In the genomic region with DNA sequence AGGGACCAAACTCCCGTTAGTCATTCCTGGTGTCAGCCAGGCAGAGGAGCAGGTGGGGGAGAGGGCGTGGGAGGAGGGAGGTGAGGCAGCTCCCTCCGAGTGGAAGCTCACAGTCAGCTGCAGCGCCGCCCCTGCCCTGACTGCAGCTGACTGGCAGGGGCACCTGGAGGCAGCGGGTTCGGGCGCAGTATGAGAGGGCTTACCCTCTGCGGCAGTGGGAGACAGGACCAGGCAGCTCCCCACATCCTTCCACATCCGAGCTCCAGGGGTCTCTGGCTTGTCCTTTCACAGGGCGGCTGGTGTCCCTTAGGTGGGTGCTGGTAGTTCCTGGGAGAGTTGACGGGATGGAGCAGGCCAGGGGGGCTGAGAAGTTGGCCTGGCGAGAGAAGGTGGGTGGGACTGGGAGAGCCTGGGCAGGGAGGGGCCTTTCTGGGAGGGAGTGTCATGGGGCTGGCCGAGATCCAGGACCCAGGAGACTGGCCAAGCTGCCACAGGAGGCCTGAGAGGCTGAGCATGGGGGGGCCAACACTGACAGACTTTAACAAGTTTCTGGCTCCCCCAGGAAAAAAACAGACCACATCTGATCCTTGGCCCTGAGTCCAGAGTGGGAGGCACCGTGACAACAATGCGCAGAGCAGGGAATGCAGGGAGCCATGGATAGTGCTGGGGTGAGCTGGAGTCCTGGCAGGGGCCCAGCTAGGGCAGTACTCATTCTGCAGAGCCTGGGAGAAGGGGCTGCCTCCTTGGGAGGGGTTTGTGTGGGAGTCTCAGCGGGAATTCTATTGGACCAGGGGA, we compare ENCODE assay signal across 10 cellular contexts. TPM values are rescaled to one million over a fixed set of nuclear protein-coding genes. Genes with fewer than 3 reads are reported as not detected.
DNase-seq lines count a peak whose midpoint lies in the region; ATAC-seq and TF ChIP-seq lines count a peak whose summit lies in the region.
"Had no signal": no experiment of that assay in that cellular context is flagged by ENCODE, and none has a peak within 500 bp of the region (broad histone marks: within the 10 kb centered on the region; RNA-seq: fewer than 3 reads in every experiment).

No MANE protein-coding gene starts in this region.

- no peaks in the 10 kb centered on the region for H3F3A ChIP-seq in smooth muscle cell (ENCODE audit: low read depth)

- H3K36me3 Mint-ChIP-seq in IgD-negative memory B cell: no peaks in the 10 kb centered on the region
- H3K36me3 Mint-ChIP-seq in activated T-cell treated with anti-CD3 and anti-CD28 coated beads, Interleukin-2, amount 50 U/mL, for 24 hours (ENCODE audit: low read depth): peaks cover 78% of the 10 kb centered on the region

- H3K9ac ChIP-seq in smooth muscle cell (ENCODE audit: low read depth): no peak overlapping the region

- H3K4me1 ChIP-seq in heart right ventricle (peaks cover 44 to 99% (median 83%) of the 10 kb centered on the region in 9 donors), spleen (peaks cover 63 to 100% (median 99%) of the 10 kb centered on the region in 6 donors), smooth muscle cell (ENCODE audit: low read depth) (no peaks in the 10 kb centered on the region)

- WGBS in heart right ventricle, 2 donors: 56 to 58% methylated on average over 17 of the region's 17 CpGs
- 73 to 86% (median 84%) methylated on average over 14 to 17 of the region's 17 CpGs for WGBS in spleen, 5 donors
- WGBS in smooth muscle cell (ENCODE audit: low lambda C conversion rate): 83% methylated on average over 17 of the region's 17 CpGs

- H3K4me2 ChIP-seq in smooth muscle cell: no peak overlapping the region

- H3K4me1 Mint-ChIP-seq in IgD-negative memory B cell: peaks cover 38 to 72% (median 55%) of the 10 kb centered on the region in 3 donors
- peaks cover 93% of the 10 kb centered on the region for H3K4me1 Mint-ChIP-seq in activated T-cell treated with anti-CD3 and anti-CD28 coated beads, Interleukin-2, amount 50 U/mL, for 24 hours (ENCODE audit: low read depth)

- no peak for TF ChIP-seq CTCF in heart right ventricle (IDR thresholded peaks at IDR 0.05)
- no peak for TF ChIP-seq CTCF in spleen (IDR thresholded peaks at IDR 0.05 in 8 of 11, conservative IDR thresholded peaks at IDR 0.05 in 3 of 11)
- TF ChIP-seq CTCF in smooth muscle cell (IDR thresholded peaks at IDR 0.05; ENCODE audit: borderline replicate concordance, insufficient read depth, poor library complexity, severe bottlenecking): no peak

- DNase-seq in activated T-cell treated with anti-CD3 and anti-CD28 coated beads, Interleukin-2, amount 50 U/mL, for 24 hours: no peak
- peak; percentile 84 for DNase-seq in heart right ventricle
- peak; percentile 82 for DNase-seq in spleen
- DNase-seq in iPS-NIHi11 (ENCODE audit: low spot score): no peak
- DNase-seq in NCI-H2107 treated with DMSO at 0.1 percent for 48 hours (lab: John Stamatoyannopoulos, UW; ENCODE audit: unreplicated experiment): no peak
- no peak for DNase-seq in smooth muscle cell (lab: John Stamatoyannopoulos, UW; ENCODE audit: unreplicated experiment)

- peaks cover 1% of the 10 kb centered on the region for H3K27me3 Mint-ChIP-seq in IgD-negative memory B cell
- no peaks in the 10 kb centered on the region for H3K27me3 Mint-ChIP-seq in activated T-cell treated with anti-CD3 and anti-CD28 coated beads, Interleukin-2, amount 50 U/mL, for 24 hours

- ATAC-seq in heart right ventricle (peak; percentile 41 to 64 (median 52)), HG02840 (IDR thresholded peaks at IDR 0.05; ENCODE audit: low FRiP score, unreplicated experiment) (no peak)

- H3K9me3 Mint-ChIP-seq in IgD-negative memory B cell: no peaks in the 10 kb centered on the region
- H3K9me3 Mint-ChIP-seq in activated T-cell treated with anti-CD3 and anti-CD28 coated beads, Interleukin-2, amount 50 U/mL, for 24 hours: no peaks in the 10 kb centered on the region

- H3K4me3 ChIP-seq in heart right ventricle (no peak overlapping the region), spleen (peak overlapping the region in 1 of 8 donors; percentile 15), smooth muscle cell (no peak overlapping the region)
- H3K4me3 ChIP-seq: thoracic aorta had no signal

- intact Hi-C loops in heart right ventricle (cut with DNase I): loop anchor here in 5 of 10 donors (5.0 to 10.0 kb wide), 6 partner anchors 35 to 107 kb away; no protein-coding TSS in a partner anchor
- intact Hi-C loops in spleen (cut with DNase I; ENCODE audit: low total_unique reads): no loop called here

- H3K27ac ChIP-seq in heart right ventricle (peak overlapping the region in 9 of 10 donors; percentile 40 to 91 (median 69)), spleen (peak overlapping the region; percentile 50 to 96 (median 92)), smooth muscle cell (ENCODE audit: low read depth) (no peak overlapping the region)
- H3K27ac ChIP-seq: thoracic aorta had no signal

- H3K4me3 Mint-ChIP-seq in IgD-negative memory B cell: peak overlapping the region in 2 of 4 donors; percentile 54 to 85
- H3K4me3 Mint-ChIP-seq in activated T-cell treated with anti-CD3 and anti-CD28 coated beads, Interleukin-2, amount 50 U/mL, for 24 hours: peak overlapping the region; percentile 85

- no peak overlapping the region for H2AFZ ChIP-seq in smooth muscle cell (ENCODE audit: low read depth)

- no peaks in the 10 kb centered on the region for H3K27me3 ChIP-seq in heart right ventricle
- no peaks in the 10 kb centered on the region for H3K27me3 ChIP-seq in spleen (replicated peaks in 1 of 7)
- no peaks in the 10 kb centered on the region for H3K27me3 ChIP-seq in smooth muscle cell (ENCODE audit: low read depth)

- no peaks in the 10 kb centered on the region for H3K79me2 ChIP-seq in smooth muscle cell (ENCODE audit: low read depth)

- H3K36me3 ChIP-seq in heart right ventricle: peaks cover 0 to 10% (median 0%) of the 10 kb centered on the region in 9 donors
- peaks cover 0 to 27% (median 2%) of the 10 kb centered on the region in 6 donors for H3K36me3 ChIP-seq in spleen
- H3K36me3 ChIP-seq in smooth muscle cell (ENCODE audit: low read depth): no peaks in the 10 kb centered on the region
- H3K36me3 ChIP-seq: thoracic aorta had no signal

- no peaks in the 10 kb centered on the region for H3K9me3 ChIP-seq in heart right ventricle
- H3K9me3 ChIP-seq in spleen: no peaks in the 10 kb centered on the region
- H3K9me3 ChIP-seq in smooth muscle cell (replicated peaks; ENCODE audit: low read depth): no peaks in the 10 kb centered on the region
- H3K9me3 ChIP-seq: thoracic aorta had no signal

- peak overlapping the region; percentile 71 to 96 (median 71) for H3K27ac Mint-ChIP-seq in IgD-negative memory B cell
- peak overlapping the region; percentile 92 for H3K27ac Mint-ChIP-seq in activated T-cell treated with anti-CD3 and anti-CD28 coated beads, Interleukin-2, amount 50 U/mL, for 24 hours

- no peak for TF ChIP-seq POLR2A in spleen (IDR thresholded peaks at IDR 0.05)

- H4K20me1 ChIP-seq in smooth muscle cell (ENCODE audit: low read depth): no peaks in the 10 kb centered on the region

RNA-seq across cellular contexts. Expression of gene ADORA2A, which starts 4.9 kb away (rescaled TPM):
- polyA plus RNA-seq in IgD-negative memory B cell (26.6 TPM), heart right ventricle (1 to 10 TPM; 4.9 to 6.1 TPM), spleen (10 to 100 TPM in 2 of 3 donors, 1 to 10 TPM in 1; 8.3 to 14.8 (median 14.2) TPM), smooth muscle cell (1.6 and 3.8 TPM in 2 replicates)
- total RNA-seq in heart right ventricle (1 to 10 TPM; 1.5 to 9.7 (median 3.8) TPM), spleen (10 to 100 TPM; 15.8 to 31.1 (median 25.2) TPM), smooth muscle cell (1.5 and 1.8 TPM in 2 replicates)
- total RNA-seq: epithelial cell of proximal tubule had no signal

Comparison
In these comparisons a context has a peak if more than half of its experiments do, and no peak if none do; other contexts are left out.
1. DNase-seq: peak in heart right ventricle (2 of 2) and spleen (single experiment); none in activated T-cell treated with anti-CD3 and anti-CD28 coated beads, Interleukin-2, amount 50 U/mL, for 24 hours (single experiment), iPS-NIHi11 (single experiment), NCI-H2107 treated with DMSO at 0.1 percent for 48 hours (single experiment) and smooth muscle cell (single experiment).